8 cellular contexts compared by ENCODE assay signal in the genomic region with DNA sequence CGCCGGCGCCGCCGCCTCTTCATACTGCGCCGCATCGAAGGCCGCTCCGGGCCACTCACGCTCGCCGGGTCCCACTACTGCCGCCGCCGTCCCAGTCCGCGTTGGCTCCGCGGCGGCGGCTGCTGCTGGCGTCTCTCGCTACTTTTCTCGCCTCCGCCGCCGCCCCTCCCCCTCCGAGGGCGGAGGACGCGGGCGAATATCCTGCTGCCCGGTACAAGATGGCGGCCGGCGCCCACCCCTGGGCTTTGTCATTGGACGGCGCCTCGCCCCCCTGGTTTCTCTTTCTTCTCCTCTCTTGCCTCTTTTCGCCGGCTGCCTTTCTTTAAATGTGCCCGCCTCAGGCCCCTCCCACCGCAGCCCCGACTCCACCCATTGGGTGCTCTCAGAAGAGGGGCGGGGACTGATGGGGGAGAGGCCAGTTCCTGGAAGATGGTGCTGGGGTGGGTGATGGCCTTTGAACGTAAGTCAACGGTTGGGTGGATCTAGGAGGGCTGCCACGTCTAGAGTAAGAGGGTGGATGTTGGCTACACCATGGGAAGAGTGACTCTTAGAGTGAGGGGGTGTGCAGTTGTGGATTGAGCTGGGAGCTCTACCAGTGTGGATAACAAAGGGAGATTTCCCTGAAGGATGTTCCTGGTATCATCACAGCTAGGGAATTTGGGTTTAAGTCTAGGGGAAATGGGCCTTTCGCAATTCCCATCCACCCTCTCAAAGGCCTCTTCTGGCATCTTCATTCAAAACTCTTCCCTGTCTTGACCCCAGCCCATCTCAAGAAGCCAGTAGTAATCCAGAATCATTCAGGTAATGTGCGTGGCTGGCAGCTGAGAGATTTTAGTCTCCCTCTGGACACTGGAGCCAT. TPM values are rescaled to one million over a fixed set of nuclear protein-coding genes. Genes with fewer than 3 reads are reported as not detected.
DNase-seq lines count a peak whose midpoint lies in the region; ATAC-seq and TF ChIP-seq lines count a peak whose summit lies in the region.

Gene CCDC71L, minus strand, starts transcription at position 297 of the 859 bp plus-strand sequence. Its CDS starts 262 bp downstream, at position 35.

- TF ChIP-seq CTCF in GM12875 (IDR thresholded peaks at IDR 0.05; ENCODE audit: borderline replicate concordance, insufficient read depth, low read depth, low read length) (no peak), adrenal gland (IDR thresholded peaks at IDR 0.05) (no peak), prostate gland (IDR thresholded peaks at IDR 0.05) (no peak)

- intact Hi-C loops in adrenal gland (cut with DNase I): loop anchor here (10.0 kb wide), 1 partner anchor 74 kb away; no protein-coding TSS in a partner anchor
- intact Hi-C loops in left cardiac atrium (cut with DNase I): loop anchor here in 1 of 2 donors (5.0 kb wide), 1 partner anchor 76 kb away; no protein-coding TSS in a partner anchor
- intact Hi-C loops in prostate gland (cut with DNase I): loop anchor here (2.0 to 5.0 kb wide), 4 partner anchors 119 to 486 kb away; partner anchors contain the start of gene NAMPT

- TF ChIP-seq POLR2A in adrenal gland (IDR thresholded peaks at IDR 0.05) (peak; percentile 48 to 78), prostate gland (IDR thresholded peaks at IDR 0.05) (peak; percentile 67)

- H3K27me3 ChIP-seq in adrenal gland: no peaks in the 10 kb centered on the region
- H3K27me3 ChIP-seq in prostate gland (replicated peaks; ENCODE audit: insufficient read depth): no peaks in the 10 kb centered on the region

- H3K4me1 ChIP-seq in adrenal gland (replicated peaks in 1 of 2): peaks cover 0 to 20% of the 10 kb centered on the region in 2 donors
- no peaks in the 10 kb centered on the region for H3K4me1 ChIP-seq in prostate gland (replicated peaks)
- H3K4me1 ChIP-seq in urinary bladder (ENCODE audit: insufficient read depth): no peaks in the 10 kb centered on the region

- DNase-seq in NCI-H1436 treated with DMSO at 0.1 percent for 48 hours (lab: John Stamatoyannopoulos, UW) (peak; percentile 82), T-helper 1 cell (peak; percentile 73 to 93 (median 78)), adrenal gland (peak; percentile 91 to 98 (median 97)), left cardiac atrium (peak; percentile 98), prostate gland (ENCODE audit: low spot score) (peak; percentile 91)

- H3K36me3 ChIP-seq in adrenal gland (replicated peaks in 1 of 2): no peaks in the 10 kb centered on the region
- no peaks in the 10 kb centered on the region for H3K36me3 ChIP-seq in prostate gland
- H3K36me3 ChIP-seq in urinary bladder (ENCODE audit: insufficient read depth): no peaks in the 10 kb centered on the region

- WGBS in adrenal gland, 4 donors: 4 to 7% (median 4%) methylated on average over 29 to 51 of the region's 51 CpGs
- WGBS in prostate gland: 6% methylated on average over 33 of the region's 51 CpGs
- 4% methylated on average over 51 of the region's 51 CpGs for WGBS in urinary bladder

- H3K27ac ChIP-seq in adrenal gland (peak within 1 kb of the TSS in 4 of 5 donors; percentile 91 to 97 (median 96)), prostate gland (peak within 1 kb of the TSS; percentile 94), urinary bladder (ENCODE audit: low read depth) (peak within 1 kb of the TSS; percentile 96)

- ATAC-seq in HG02798 (IDR thresholded peaks at IDR 0.05; ENCODE audit: poor library complexity, unreplicated experiment) (peak; percentile 85), left cardiac atrium (peak; percentile 94 to 97)

- H3K4me3 ChIP-seq in GM12875 (ENCODE audit: low read depth, low read length): peak within 1 kb of the TSS; percentile 100
- peak within 1 kb of the TSS; percentile 36 to 97 (median 68) for H3K4me3 ChIP-seq in adrenal gland
- H3K4me3 ChIP-seq in prostate gland: peak within 1 kb of the TSS; percentile 85 to 88
- peak within 1 kb of the TSS; percentile 89 for H3K4me3 ChIP-seq in urinary bladder (ENCODE audit: low read depth, low read length)

- H3K9me3 ChIP-seq in adrenal gland (replicated peaks in 1 of 3) (no peaks in the 10 kb centered on the region), prostate gland (no peaks in the 10 kb centered on the region)

RNA-seq across cellular contexts. Expression of gene CCDC71L, which starts in this region (rescaled TPM):
- total RNA-seq in adrenal gland (10 to 100 TPM; 16.2 to 47.9 (median 23.7) TPM), left cardiac atrium (10 to 100 TPM; 11.0 to 21.5 TPM), prostate gland (10 to 100 TPM; 10.1 to 24.2 TPM), urinary bladder (10.6 TPM)
- polyA plus RNA-seq in adrenal gland (10 to 100 TPM in 1 of 3 donors, 1 to 10 TPM in 2; 6.5 to 10.3 (median 8.6) TPM), urinary bladder (24.3 TPM)

Comparison
In these comparisons a context has a peak if more than half of its experiments do, and no peak if none do; other contexts are left out.
1. Peak in every context shown above with its lines: DNase-seq, ATAC-seq, H3K4me3 ChIP-seq and H3K27ac ChIP-seq.